Comparison of ENCODE assay signal across 8 cellular contexts in the genomic region with DNA sequence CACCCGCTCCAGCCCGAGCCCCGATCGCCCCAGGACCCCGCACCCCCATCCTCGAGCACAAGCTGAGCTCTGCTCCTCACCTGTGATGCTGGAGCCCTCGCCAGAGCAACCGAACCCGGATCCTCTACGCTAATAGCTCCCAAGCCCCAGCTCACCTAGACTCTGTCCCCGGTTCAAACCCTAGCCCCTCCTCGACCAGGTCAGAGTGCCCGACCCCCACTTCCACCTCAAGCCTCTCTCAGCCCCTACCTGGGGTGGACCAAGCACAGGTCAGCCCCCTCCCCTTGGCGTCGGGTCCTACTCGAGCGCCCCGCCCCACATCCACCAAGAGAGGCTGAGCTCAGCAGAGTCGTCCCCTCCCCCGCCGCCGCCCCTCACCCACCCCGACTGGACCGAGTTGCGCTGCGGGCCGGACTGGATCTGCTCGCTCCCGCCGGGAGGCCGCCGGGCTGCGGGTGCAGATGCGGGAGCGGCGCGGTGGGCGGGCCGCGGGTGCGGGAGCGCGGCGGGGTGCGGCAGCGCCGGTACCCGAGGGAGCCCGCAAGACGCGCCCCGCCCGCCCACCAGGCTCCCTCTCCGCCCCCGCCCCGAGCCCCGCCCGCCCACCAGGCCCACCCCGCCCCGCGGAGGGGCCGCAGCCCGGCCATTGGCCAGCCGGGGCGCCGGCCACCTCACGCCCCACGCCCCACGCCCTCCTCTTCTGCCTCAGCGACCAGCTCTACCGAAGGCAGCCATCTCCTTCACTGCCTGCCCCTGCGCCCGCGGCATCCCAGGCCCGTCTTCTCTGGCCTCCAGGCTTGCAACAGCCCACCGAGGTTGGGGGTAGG. TPM values are rescaled to one million over a fixed set of nuclear protein-coding genes. Genes with fewer than 3 reads are reported as not detected.
A peak's percentile ranks its signal among the peaks of the same experiment; 100 is the strongest.
DNase-seq lines count a peak whose midpoint lies in the region; ATAC-seq and TF ChIP-seq lines count a peak whose summit lies in the region.

No MANE protein-coding gene starts in this region.

- peak overlapping the region; percentile 47 for H3K4me3 Mint-ChIP-seq in activated CD4-positive, alpha-beta T cell treated with anti-CD3 and anti-CD28 coated beads, Interleukin-2, amount 10 ng/mL, durations not matched to agents 7 days and 5 days
- H3K4me3 Mint-ChIP-seq in activated CD8-positive, alpha-beta T cell treated with anti-CD3 and anti-CD28 coated beads, Interleukin-2, amount 10 ng/mL, durations not matched to agents 7 days and 5 days, result peak overlapping the region; percentile 55

- CTCF ChIA-PET in activated CD4-positive, alpha-beta T cell treated with anti-CD3 and anti-CD28 coated beads, Interleukin-2, amount 10 ng/mL, durations not matched to agents 7 days and 5 days (lab: Charles Lee), result no interaction called here
- CTCF ChIA-PET in activated CD8-positive, alpha-beta T cell treated with anti-CD3 and anti-CD28 coated beads, Interleukin-2, amount 10 ng/mL, durations not matched to agents 7 days and 5 days (lab: Charles Lee), result interaction anchor here (1.9 to 2.2 kb wide), 2 partner anchors 9 to 273 kb away, joined by 5 to 7 read pairs; no protein-coding TSS in a partner anchor

- DNase-seq in activated CD4-positive, alpha-beta T cell treated with anti-CD3 and anti-CD28 coated beads, Interleukin-2, amount 10 ng/mL, durations not matched to agents 7 days and 5 days, result no peak
- DNase-seq in activated CD4-positive, alpha-beta T cell treated with anti-CD3 and anti-CD28 coated beads for 4 hours, result no peak
- DNase-seq in activated CD8-positive, alpha-beta T cell treated with anti-CD3 and anti-CD28 coated beads, Interleukin-2, amount 10 ng/mL, durations not matched to agents 7 days and 5 days, result no peak
- DNase-seq in head of caudate nucleus (peak in 31 of 42 donors; percentile 30 to 77 (median 54)), omental fat pad (ENCODE audit: low spot score) (no peak), DMS 273 treated with DMSO at 0.1 percent for 48 hours (lab: John Stamatoyannopoulos, UW) (no peak)

- H3K36me3 Mint-ChIP-seq in activated CD4-positive, alpha-beta T cell treated with anti-CD3 and anti-CD28 coated beads, Interleukin-2, amount 10 ng/mL, durations not matched to agents 7 days and 5 days (ENCODE audit: low read depth), result no peaks in the 10 kb centered on the region
- H3K36me3 Mint-ChIP-seq in activated CD8-positive, alpha-beta T cell treated with anti-CD3 and anti-CD28 coated beads, Interleukin-2, amount 10 ng/mL, durations not matched to agents 7 days and 5 days (ENCODE audit: low read depth), result no peaks in the 10 kb centered on the region

- TF ChIP-seq CTCF in omental fat pad (IDR thresholded peaks at IDR 0.05), result no peak

- peak; percentile 39 for ATAC-seq in activated CD8-positive, alpha-beta T cell treated with anti-CD3 and anti-CD28 coated beads, Interleukin-2, amount 10 ng/mL, durations not matched to agents 7 days and 5 days
- peak; percentile 41 for ATAC-seq in omental fat pad (ENCODE audit: low FRiP score)
- no peak for ATAC-seq in GM18867 (IDR thresholded peaks at IDR 0.05; ENCODE audit: unreplicated experiment)
- no peak for ATAC-seq in HG02623 (IDR thresholded peaks at IDR 0.05; ENCODE audit: unreplicated experiment)

- POLR2A ChIA-PET in activated CD4-positive, alpha-beta T cell treated with anti-CD3 and anti-CD28 coated beads, Interleukin-2, amount 10 ng/mL, durations not matched to agents 7 days and 5 days (lab: Charles Lee), result interaction anchor here (0.6 kb wide), 1 partner anchor 47 kb away, joined by 3 read pairs; no protein-coding TSS in a partner anchor
- POLR2A ChIA-PET in activated CD8-positive, alpha-beta T cell treated with anti-CD3 and anti-CD28 coated beads, Interleukin-2, amount 10 ng/mL, durations not matched to agents 7 days and 5 days (lab: Charles Lee), result no interaction called here

- no peaks in the 10 kb centered on the region for H3K9me3 Mint-ChIP-seq in activated CD4-positive, alpha-beta T cell treated with anti-CD3 and anti-CD28 coated beads, Interleukin-2, amount 10 ng/mL, durations not matched to agents 7 days and 5 days
- H3K9me3 Mint-ChIP-seq in activated CD8-positive, alpha-beta T cell treated with anti-CD3 and anti-CD28 coated beads, Interleukin-2, amount 10 ng/mL, durations not matched to agents 7 days and 5 days (ENCODE audit: insufficient read depth), result no peaks in the 10 kb centered on the region

- H3K27me3 Mint-ChIP-seq in activated CD4-positive, alpha-beta T cell treated with anti-CD3 and anti-CD28 coated beads, Interleukin-2, amount 10 ng/mL, durations not matched to agents 7 days and 5 days, result peaks cover 84% of the 10 kb centered on the region
- H3K27me3 Mint-ChIP-seq in activated CD8-positive, alpha-beta T cell treated with anti-CD3 and anti-CD28 coated beads, Interleukin-2, amount 10 ng/mL, durations not matched to agents 7 days and 5 days (ENCODE audit: low read depth), result peaks cover 78% of the 10 kb centered on the region

- no peak overlapping the region for H3K27ac Mint-ChIP-seq in activated CD4-positive, alpha-beta T cell treated with anti-CD3 and anti-CD28 coated beads, Interleukin-2, amount 10 ng/mL, durations not matched to agents 7 days and 5 days
- H3K27ac Mint-ChIP-seq in activated CD8-positive, alpha-beta T cell treated with anti-CD3 and anti-CD28 coated beads, Interleukin-2, amount 10 ng/mL, durations not matched to agents 7 days and 5 days, result no peak overlapping the region

- H3K4me1 Mint-ChIP-seq in activated CD4-positive, alpha-beta T cell treated with anti-CD3 and anti-CD28 coated beads, Interleukin-2, amount 10 ng/mL, durations not matched to agents 7 days and 5 days, result peaks cover 11% of the 10 kb centered on the region
- peaks cover 6% of the 10 kb centered on the region for H3K4me1 Mint-ChIP-seq in activated CD8-positive, alpha-beta T cell treated with anti-CD3 and anti-CD28 coated beads, Interleukin-2, amount 10 ng/mL, durations not matched to agents 7 days and 5 days (ENCODE audit: low read depth)

- intact Hi-C loops in head of caudate nucleus (cut with DNase I), result no loop called here

RNA-seq across cellular contexts. Expression of a gene that starts 0.6 kb away (rescaled TPM):
- not detected for total RNA-seq in activated CD4-positive, alpha-beta T cell treated with anti-CD3 and anti-CD28 coated beads, Interleukin-2, amount 10 ng/mL, durations not matched to agents 7 days and 5 days
- total RNA-seq in activated CD8-positive, alpha-beta T cell treated with anti-CD3 and anti-CD28 coated beads, Interleukin-2, amount 10 ng/mL, durations not matched to agents 7 days and 5 days, result under 1 TPM in 1 of 2 experiments, not detected in 1; 0.29 TPM
- 10 to 100 TPM; 16.5 to 33.6 (median 21.7) TPM for total RNA-seq in omental fat pad

Comparison
In these comparisons a context has a peak if more than half of its experiments do, and no peak if none do; other contexts are left out.
1. DNase-seq: peak in head of caudate nucleus (31 of 42); none in activated CD4-positive, alpha-beta T cell treated with anti-CD3 and anti-CD28 coated beads, Interleukin-2, amount 10 ng/mL, durations not matched to agents 7 days and 5 days (single experiment), activated CD4-positive, alpha-beta T cell treated with anti-CD3 and anti-CD28 coated beads for 4 hours (0 of 2), activated CD8-positive, alpha-beta T cell treated with anti-CD3 and anti-CD28 coated beads, Interleukin-2, amount 10 ng/mL, durations not matched to agents 7 days and 5 days (single experiment), omental fat pad (single experiment) and DMS 273 treated with DMSO at 0.1 percent for 48 hours (single experiment).
2. ATAC-seq: peak in activated CD8-positive, alpha-beta T cell treated with anti-CD3 and anti-CD28 coated beads, Interleukin-2, amount 10 ng/mL, durations not matched to agents 7 days and 5 days (single experiment) and omental fat pad (single experiment); none in GM18867 (single experiment) and HG02623 (single experiment).
3. RNA of a gene that starts 0.6 kb away (total RNA-seq): 16.5 to 33.6 TPM in omental fat pad; 0.29 TPM in activated CD8-positive, alpha-beta T cell treated with anti-CD3 and anti-CD28 coated beads, Interleukin-2, amount 10 ng/mL, durations not matched to agents 7 days and 5 days and not detected in activated CD4-positive, alpha-beta T cell treated with anti-CD3 and anti-CD28 coated beads, Interleukin-2, amount 10 ng/mL, durations not matched to agents 7 days and 5 days; every median in the first group is over 10 times any median in the second.